23 cellular contexts compared by ENCODE assay signal in the genomic region with DNA sequence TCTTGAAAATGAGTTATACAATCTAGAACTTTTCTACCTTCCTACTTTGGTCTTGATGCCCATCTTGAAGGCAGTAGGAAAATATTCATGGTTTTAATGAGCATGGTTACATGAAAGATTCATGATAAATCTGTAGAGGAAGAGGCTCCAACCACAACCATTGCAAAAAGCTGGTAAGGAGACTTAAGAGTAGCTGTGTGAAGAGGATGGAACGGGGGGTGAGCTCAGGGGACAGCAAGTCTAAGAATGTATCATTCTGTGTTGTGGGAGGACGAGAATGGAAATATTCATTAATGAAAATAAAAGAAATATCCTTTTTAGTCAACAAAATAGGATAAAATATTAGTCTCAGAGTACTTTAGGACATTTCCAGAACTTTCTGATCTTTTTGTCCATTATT.
DNase-seq lines count a peak whose midpoint lies in the region; ATAC-seq, FAIRE-seq and TF ChIP-seq lines count a peak whose summit lies in the region.
"Had no signal": no experiment of that assay in that cellular context is flagged by ENCODE, and none has a peak within 500 bp of the region (broad histone marks: within the 10 kb centered on the region; RNA-seq: fewer than 3 reads in every experiment).

No MANE protein-coding gene starts in this region.

- TF ChIP-seq CTCF in A549 (IDR thresholded peaks at IDR 0.05) (no peak), HFFc6 (IDR thresholded peaks at IDR 0.05) (no peak), brain microvascular endothelial cell (IDR thresholded peaks at IDR 0.05; ENCODE audit: low read depth, low read length, missing control alignments) (no peak)

- H3K27ac ChIP-seq in A549 (peak overlapping the region; percentile 86 to 91), brain microvascular endothelial cell (peak overlapping the region; percentile 91), mesodermal cell (ENCODE audit: low read depth, low read length, severe bottlenecking) (peak overlapping the region; percentile 84)
- H3K27ac ChIP-seq: BLaER1 had no signal

- no peak overlapping the region for H3K4me3 ChIP-seq in A549
- no peak overlapping the region for H3K4me3 ChIP-seq in brain microvascular endothelial cell (ENCODE audit: low read depth, low read length)
- H3K4me3 ChIP-seq in mesodermal cell (ENCODE audit: extremely low read depth, insufficient read depth, low read length, poor library complexity, severe bottlenecking) = no peak overlapping the region
- H3K4me3 ChIP-seq: BLaER1, GM12878 had no signal

- H3K4me2 ChIP-seq in A549 = peak overlapping the region; percentile 75
- H3K4me2 ChIP-seq: BLaER1 had no signal

- no peaks in the 10 kb centered on the region for H3K9me3 ChIP-seq in A549
- H3K9me3 ChIP-seq in mesodermal cell (ENCODE audit: control insufficient read depth, low read length) = no peaks in the 10 kb centered on the region
- H3K9me3 ChIP-seq: BLaER1 had no signal

- POLR2A ChIA-PET in A549 (lab: Yijun Ruan, JAX) = interaction anchor here (1.5 kb wide), 1 partner anchor 78 kb away, joined by 6 read pairs; no protein-coding TSS in a partner anchor

- no peak for TF ChIP-seq POLR2A in A549 (IDR thresholded peaks at IDR 0.05; ENCODE audit: low read length)

- peaks cover 61% of the 10 kb centered on the region for H3K4me1 Mint-ChIP-seq in HFFc6 (ENCODE audit: low read depth)
- H3K4me1 Mint-ChIP-seq: immature natural killer cell; nephron progenitor cell; stimulated activated naive CD8-positive, alpha-beta T cell treated with anti-CD3 and anti-CD28 coated beads, Interleukin-15, amount 100 ng/mL, for 72 hours had no signal

- in situ Hi-C loops in brain microvascular endothelial cell (cut with HindIII; ENCODE audit: low pct_ligation_motif_present, low sequenced_read_pairs) = no loop called here

- H3K27me3 Mint-ChIP-seq in HFFc6 (ENCODE audit: insufficient read depth) = no peaks in the 10 kb centered on the region
- H3K27me3 Mint-ChIP-seq: stimulated activated naive CD8-positive, alpha-beta T cell treated with anti-CD3 and anti-CD28 coated beads, Interleukin-15, amount 100 ng/mL, for 72 hours had no signal

- no peaks in the 10 kb centered on the region for H3K27me3 ChIP-seq in brain microvascular endothelial cell (replicated peaks)
- H3K27me3 ChIP-seq: BLaER1 had no signal

- no peak for TF ChIP-seq EP300 in A549 (IDR thresholded peaks at IDR 0.05)

- H3K36me3 ChIP-seq in brain microvascular endothelial cell (replicated peaks) = no peaks in the 10 kb centered on the region
- H3K36me3 ChIP-seq in mesodermal cell (ENCODE audit: control insufficient read depth, insufficient read depth, low read length) = peaks cover 4% of the 10 kb centered on the region
- H3K36me3 ChIP-seq: BLaER1 had no signal

- ATAC-seq in A549 = no peak
- no peak for ATAC-seq in esophagus mucosa
- ATAC-seq: GM12878; stimulated activated naive CD8-positive, alpha-beta T cell treated with anti-CD3 and anti-CD28 coated beads, Interleukin-15, amount 100 ng/mL, for 72 hours had no signal

- DNase-seq in A549 (ENCODE audit: low read depth in 1 of 2, low spot score in 1 of 2) (no peak), HFFc6 (no peak), brain microvascular endothelial cell (no peak), NCI-H2107 treated with DMSO at 0.1 percent for 48 hours (lab: John Stamatoyannopoulos, UW; ENCODE audit: unreplicated experiment) (no peak), retina (no peak)
- DNase-seq in stimulated activated naive CD4-positive, alpha-beta T cell treated with Interleukin-2 at 50 U/mL for 16 hours (lab: John Stamatoyannopoulos, UW) = no peak
- DNase-seq: activated CD4-positive, alpha-beta T cell treated with anti-CD3 and anti-CD28 coated beads, Interleukin-2, amount 50 U/mL, for 48 hours; activated CD4-positive, CD25-positive, alpha-beta regulatory T cell; activated CD8-positive, alpha-beta memory T cell treated with anti-CD3 and anti-CD28 coated beads, Interleukin-2, amount 50 U/mL, for 4 hours; immature natural killer cell; NCI-H187; NCI-H748 treated with DMSO at 0.1 percent for 48 hours; nephron progenitor cell; SHP77; stimulated activated naive CD8-positive, alpha-beta T cell treated with anti-CD3 and anti-CD28 coated beads, Interleukin-15, amount 100 ng/mL, for 72 hours; trophoblast cell had no signal

- WGBS in A549 (ENCODE audit: missing lambda C conversion rate) = 62% methylated on average over 2 of the region's 2 CpGs
- WGBS in mesodermal cell (ENCODE audit: insufficient coverage in 2 of 2), 2 experiments = no CpG with 5 or more reads among the region's 2 CpGs

- H3K27ac Mint-ChIP-seq in HFFc6 = peak overlapping the region; percentile 98
- H3K27ac Mint-ChIP-seq: activated naive CD4-positive, alpha-beta T cell treated with anti-CD3 and anti-CD28 coated beads, Interleukin-2, amount 50 U/mL, for 72 hours; immature natural killer cell; nephron progenitor cell; stimulated activated naive CD8-positive, alpha-beta T cell treated with anti-CD3 and anti-CD28 coated beads, Interleukin-15, amount 100 ng/mL, for 72 hours had no signal

- peaks cover 10% of the 10 kb centered on the region; the same call in 1 of the 2 replicates for H3K36me3 Mint-ChIP-seq in HFFc6 (ENCODE audit: low read depth)
- H3K36me3 Mint-ChIP-seq: activated naive CD4-positive, alpha-beta T cell treated with anti-CD3 and anti-CD28 coated beads, Interleukin-2, amount 50 U/mL, for 72 hours; immature natural killer cell had no signal

- no peaks in the 10 kb centered on the region for H3K9me3 Mint-ChIP-seq in HFFc6

- no peak for TF ChIP-seq RAD21 in A549 (conservative IDR thresholded peaks at IDR 0.05 in 1 of 2, IDR thresholded peaks at IDR 0.05 in 1 of 2)

- H3K4me3 Mint-ChIP-seq in HFFc6 = peak overlapping the region; percentile 84
- H3K4me3 Mint-ChIP-seq: immature natural killer cell; nephron progenitor cell; stimulated activated naive CD8-positive, alpha-beta T cell treated with anti-CD3 and anti-CD28 coated beads, Interleukin-15, amount 100 ng/mL, for 72 hours had no signal

- no peak for FAIRE-seq in A549 (lab: Jason Lieb, UNC)
- FAIRE-seq: A204.1, frontal cortex, GM12878 had no signal

- peaks cover 51% of the 10 kb centered on the region for H3K4me1 ChIP-seq in A549
- H3K4me1 ChIP-seq in mesodermal cell (ENCODE audit: control insufficient read depth, insufficient read depth, low read length, poor library complexity, severe bottlenecking) = peaks cover 34% of the 10 kb centered on the region
- H3K4me1 ChIP-seq: BLaER1 had no signal

- CTCF ChIA-PET in A549 (lab: Yijun Ruan, JAX) = interaction anchor here (1.3 to 2.2 kb wide), 5 partner anchors 10 to 102 kb away, joined by 3 to 7 read pairs (median 5); no protein-coding TSS in a partner anchor

TF ChIP-seq in A549, 52 proteins besides CTCF, POLR2A, EP300 and RAD21:
- TF ChIP-seq ZFP36 (IDR thresholded peaks at IDR 0.05; ENCODE audit: borderline replicate concordance, partially characterized antibody) (no peak), JUNB (IDR thresholded peaks at IDR 0.05) (no peak), HOXA7 (CRISPR knock-in tag; IDR thresholded peaks at IDR 0.05) (no peak), HEYL (CRISPR knock-in tag; IDR thresholded peaks at IDR 0.05) (no peak), RFX5 (IDR thresholded peaks at IDR 0.05) (no peak), CBX2 (IDR thresholded peaks at IDR 0.05; ENCODE audit: borderline replicate concordance, low read depth) (no peak), FOXS1 (CRISPR knock-in tag; IDR thresholded peaks at IDR 0.05) (no peak)
- TF ChIP-seq, protein P1, sequence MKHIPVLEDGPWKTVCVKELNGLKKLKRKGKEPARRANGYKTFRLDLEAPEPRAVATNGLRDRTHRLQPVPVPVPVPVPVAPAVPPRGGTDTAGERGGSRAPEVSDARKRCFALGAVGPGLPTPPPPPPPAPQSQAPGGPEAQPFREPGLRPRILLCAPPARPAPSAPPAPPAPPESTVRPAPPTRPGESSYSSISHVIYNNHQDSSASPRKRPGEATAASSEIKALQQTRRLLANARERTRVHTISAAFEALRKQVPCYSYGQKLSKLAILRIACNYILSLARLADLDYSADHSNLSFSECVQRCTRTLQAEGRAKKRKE (CRISPR knock-in tag; IDR thresholded peaks at IDR 0.05; ENCODE audit: low read depth) = no peak
- TF ChIP-seq, protein P2, sequence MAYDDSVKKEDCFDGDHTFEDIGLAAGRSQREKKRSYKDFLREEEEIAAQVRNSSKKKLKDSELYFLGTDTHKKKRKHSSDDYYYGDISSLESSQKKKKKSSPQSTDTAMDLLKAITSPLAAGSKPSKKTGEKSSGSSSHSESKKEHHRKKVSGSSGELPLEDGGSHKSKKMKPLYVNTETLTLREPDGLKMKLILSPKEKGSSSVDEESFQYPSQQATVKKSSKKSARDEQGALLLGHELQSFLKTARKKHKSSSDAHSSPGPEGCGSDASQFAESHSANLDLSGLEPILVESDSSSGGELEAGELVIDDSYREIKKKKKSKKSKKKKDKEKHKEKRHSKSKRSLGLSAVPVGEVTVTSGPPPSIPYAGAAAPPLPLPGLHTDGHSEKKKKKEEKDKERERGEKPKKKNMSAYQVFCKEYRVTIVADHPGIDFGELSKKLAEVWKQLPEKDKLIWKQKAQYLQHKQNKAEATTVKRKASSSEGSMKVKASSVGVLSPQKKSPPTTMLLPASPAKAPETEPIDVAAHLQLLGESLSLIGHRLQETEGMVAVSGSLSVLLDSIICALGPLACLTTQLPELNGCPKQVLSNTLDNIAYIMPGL (CRISPR knock-in tag; IDR thresholded peaks at IDR 0.05; ENCODE audit: borderline replicate concordance) = no peak
- TF ChIP-seq, protein P3, sequence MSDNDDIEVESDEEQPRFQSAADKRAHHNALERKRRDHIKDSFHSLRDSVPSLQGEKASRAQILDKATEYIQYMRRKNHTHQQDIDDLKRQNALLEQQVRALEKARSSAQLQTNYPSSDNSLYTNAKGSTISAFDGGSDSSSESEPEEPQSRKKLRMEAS (IDR thresholded peaks at IDR 0.05) = no peak
- TF ChIP-seq, protein P4, sequence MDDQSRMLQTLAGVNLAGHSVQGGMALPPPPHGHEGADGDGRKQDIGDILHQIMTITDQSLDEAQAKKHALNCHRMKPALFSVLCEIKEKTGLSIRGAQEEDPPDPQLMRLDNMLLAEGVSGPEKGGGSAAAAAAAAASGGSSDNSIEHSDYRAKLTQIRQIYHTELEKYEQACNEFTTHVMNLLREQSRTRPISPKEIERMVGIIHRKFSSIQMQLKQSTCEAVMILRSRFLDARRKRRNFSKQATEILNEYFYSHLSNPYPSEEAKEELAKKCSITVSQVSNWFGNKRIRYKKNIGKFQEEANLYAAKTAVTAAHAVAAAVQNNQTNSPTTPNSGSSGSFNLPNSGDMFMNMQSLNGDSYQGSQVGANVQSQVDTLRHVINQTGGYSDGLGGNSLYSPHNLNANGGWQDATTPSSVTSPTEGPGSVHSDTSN (IDR thresholded peaks at IDR 0.05) = no peak
TF ChIP-seq in A549: peak in this region for 0.
